1 cellular context compared by ENCODE assay signal in the genomic region with DNA sequence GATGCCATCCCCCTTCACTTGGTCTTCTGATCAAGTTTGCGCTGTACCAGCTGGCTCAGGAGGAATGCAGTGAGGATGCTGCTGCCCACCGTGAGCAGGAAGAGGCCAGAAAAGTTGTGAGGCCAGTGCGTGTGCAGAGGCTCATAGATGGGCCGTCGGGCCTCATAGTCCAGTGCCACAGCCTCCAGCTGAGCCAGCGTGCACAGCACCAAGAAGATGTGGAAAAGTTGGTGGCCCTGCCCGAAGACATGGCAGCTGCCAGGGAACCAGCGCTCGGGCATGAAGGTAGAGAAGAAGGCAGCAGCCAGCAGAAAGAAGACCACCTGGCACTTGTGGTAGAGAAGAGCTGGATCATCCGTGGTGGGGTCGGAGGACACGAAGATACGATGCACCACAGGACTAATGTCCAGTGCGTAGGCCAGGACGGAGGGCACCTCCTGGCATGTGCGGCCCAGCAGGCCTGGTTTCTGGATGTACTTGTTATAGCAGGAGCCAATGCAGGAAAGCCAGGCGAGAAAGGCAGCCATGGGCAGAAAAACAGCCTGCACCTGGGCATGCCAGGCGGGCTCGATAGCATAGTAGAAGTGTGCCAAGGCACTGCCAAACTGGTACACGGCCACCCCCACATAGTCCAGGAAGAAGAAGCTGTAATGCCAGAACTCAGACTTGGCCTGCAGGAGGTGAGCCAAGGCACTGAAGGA.
TF ChIP-seq lines count a peak whose summit lies in the region.

No MANE protein-coding gene starts in this region.

TF ChIP-seq in HepG2, 621 proteins besides CTCF, POLR2A, EP300 and RAD21:
- TF ChIP-seq, protein P1, sequence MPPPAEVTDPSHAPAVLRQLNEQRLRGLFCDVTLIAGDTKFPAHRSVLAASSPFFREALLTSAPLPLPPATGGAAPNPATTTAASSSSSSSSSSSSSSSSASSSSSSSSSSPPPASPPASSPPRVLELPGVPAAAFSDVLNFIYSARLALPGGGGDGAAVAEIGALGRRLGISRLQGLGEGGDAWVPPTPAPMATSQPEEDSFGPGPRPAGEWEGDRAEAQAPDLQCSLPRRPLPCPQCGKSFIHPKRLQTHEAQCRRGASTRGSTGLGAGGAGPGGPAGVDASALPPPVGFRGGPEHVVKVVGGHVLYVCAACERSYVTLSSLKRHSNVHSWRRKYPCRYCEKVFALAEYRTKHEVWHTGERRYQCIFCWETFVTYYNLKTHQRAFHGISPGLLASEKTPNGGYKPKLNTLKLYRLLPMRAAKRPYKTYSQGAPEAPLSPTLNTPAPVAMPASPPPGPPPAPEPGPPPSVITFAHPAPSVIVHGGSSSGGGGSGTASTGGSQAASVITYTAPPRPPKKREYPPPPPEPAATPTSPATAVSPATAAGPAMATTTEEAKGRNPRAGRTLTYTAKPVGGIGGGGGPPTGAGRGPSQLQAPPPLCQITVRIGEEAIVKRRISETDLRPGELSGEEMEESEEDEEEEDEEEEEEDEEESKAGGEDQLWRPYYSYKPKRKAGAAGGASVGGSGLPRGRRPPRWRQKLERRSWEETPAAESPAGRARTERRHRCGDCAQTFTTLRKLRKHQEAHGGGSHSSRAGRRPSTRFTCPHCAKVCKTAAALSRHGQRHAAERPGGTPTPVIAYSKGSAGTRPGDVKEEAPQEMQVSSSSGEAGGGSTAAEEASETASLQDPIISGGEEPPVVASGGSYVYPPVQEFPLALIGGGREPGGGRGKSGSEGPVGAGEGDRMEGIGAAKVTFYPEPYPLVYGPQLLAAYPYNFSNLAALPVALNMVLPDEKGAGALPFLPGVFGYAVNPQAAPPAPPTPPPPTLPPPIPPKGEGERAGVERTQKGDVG (CRISPR knock-in tag; IDR thresholded peaks at IDR 0.05; ENCODE audit: borderline replicate concordance), result no peak
- TF ChIP-seq ZNF225 (CRISPR knock-in tag; IDR thresholded peaks at IDR 0.05) (no peak), ATAD3A (CRISPR knock-in tag; IDR thresholded peaks at IDR 0.05) (no peak), ZNF431 (CRISPR knock-in tag; IDR thresholded peaks at IDR 0.05; ENCODE audit: borderline replicate concordance, low read depth) (no peak), NR2F6 (IDR thresholded peaks at IDR 0.05) (no peak), NR2F6 (CRISPR knock-in tag; IDR thresholded peaks at IDR 0.05) (no peak), ZNF7 (CRISPR knock-in tag; IDR thresholded peaks at IDR 0.05) (no peak), ZSCAN22 (CRISPR knock-in tag; IDR thresholded peaks at IDR 0.05) (no peak), RCOR2 (CRISPR knock-in tag; IDR thresholded peaks at IDR 0.05) (no peak), ZBTB38 (CRISPR knock-in tag; IDR thresholded peaks at IDR 0.05) (peak; percentile 48; the same call in 1 of the 2 replicates), ZNF143 (CRISPR knock-in tag; IDR thresholded peaks at IDR 0.05) (no peak), ZNF737 (CRISPR knock-in tag; IDR thresholded peaks at IDR 0.05; ENCODE audit: borderline replicate concordance) (no peak), ADNP (CRISPR knock-in tag; IDR thresholded peaks at IDR 0.05) (no peak)
- TF ChIP-seq, protein P2, sequence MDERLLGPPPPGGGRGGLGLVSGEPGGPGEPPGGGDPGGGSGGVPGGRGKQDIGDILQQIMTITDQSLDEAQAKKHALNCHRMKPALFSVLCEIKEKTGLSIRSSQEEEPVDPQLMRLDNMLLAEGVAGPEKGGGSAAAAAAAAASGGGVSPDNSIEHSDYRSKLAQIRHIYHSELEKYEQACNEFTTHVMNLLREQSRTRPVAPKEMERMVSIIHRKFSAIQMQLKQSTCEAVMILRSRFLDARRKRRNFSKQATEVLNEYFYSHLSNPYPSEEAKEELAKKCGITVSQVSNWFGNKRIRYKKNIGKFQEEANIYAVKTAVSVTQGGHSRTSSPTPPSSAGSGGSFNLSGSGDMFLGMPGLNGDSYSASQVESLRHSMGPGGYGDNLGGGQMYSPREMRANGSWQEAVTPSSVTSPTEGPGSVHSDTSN (CRISPR knock-in tag; IDR thresholded peaks at IDR 0.05), result no peak
- TF ChIP-seq, protein P3, sequence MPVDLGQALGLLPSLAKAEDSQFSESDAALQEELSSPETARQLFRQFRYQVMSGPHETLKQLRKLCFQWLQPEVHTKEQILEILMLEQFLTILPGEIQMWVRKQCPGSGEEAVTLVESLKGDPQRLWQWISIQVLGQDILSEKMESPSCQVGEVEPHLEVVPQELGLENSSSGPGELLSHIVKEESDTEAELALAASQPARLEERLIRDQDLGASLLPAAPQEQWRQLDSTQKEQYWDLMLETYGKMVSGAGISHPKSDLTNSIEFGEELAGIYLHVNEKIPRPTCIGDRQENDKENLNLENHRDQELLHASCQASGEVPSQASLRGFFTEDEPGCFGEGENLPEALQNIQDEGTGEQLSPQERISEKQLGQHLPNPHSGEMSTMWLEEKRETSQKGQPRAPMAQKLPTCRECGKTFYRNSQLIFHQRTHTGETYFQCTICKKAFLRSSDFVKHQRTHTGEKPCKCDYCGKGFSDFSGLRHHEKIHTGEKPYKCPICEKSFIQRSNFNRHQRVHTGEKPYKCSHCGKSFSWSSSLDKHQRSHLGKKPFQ (CRISPR knock-in tag; IDR thresholded peaks at IDR 0.05; ENCODE audit: insufficient replicate concordance), result no peak
- TF ChIP-seq, protein P4, sequence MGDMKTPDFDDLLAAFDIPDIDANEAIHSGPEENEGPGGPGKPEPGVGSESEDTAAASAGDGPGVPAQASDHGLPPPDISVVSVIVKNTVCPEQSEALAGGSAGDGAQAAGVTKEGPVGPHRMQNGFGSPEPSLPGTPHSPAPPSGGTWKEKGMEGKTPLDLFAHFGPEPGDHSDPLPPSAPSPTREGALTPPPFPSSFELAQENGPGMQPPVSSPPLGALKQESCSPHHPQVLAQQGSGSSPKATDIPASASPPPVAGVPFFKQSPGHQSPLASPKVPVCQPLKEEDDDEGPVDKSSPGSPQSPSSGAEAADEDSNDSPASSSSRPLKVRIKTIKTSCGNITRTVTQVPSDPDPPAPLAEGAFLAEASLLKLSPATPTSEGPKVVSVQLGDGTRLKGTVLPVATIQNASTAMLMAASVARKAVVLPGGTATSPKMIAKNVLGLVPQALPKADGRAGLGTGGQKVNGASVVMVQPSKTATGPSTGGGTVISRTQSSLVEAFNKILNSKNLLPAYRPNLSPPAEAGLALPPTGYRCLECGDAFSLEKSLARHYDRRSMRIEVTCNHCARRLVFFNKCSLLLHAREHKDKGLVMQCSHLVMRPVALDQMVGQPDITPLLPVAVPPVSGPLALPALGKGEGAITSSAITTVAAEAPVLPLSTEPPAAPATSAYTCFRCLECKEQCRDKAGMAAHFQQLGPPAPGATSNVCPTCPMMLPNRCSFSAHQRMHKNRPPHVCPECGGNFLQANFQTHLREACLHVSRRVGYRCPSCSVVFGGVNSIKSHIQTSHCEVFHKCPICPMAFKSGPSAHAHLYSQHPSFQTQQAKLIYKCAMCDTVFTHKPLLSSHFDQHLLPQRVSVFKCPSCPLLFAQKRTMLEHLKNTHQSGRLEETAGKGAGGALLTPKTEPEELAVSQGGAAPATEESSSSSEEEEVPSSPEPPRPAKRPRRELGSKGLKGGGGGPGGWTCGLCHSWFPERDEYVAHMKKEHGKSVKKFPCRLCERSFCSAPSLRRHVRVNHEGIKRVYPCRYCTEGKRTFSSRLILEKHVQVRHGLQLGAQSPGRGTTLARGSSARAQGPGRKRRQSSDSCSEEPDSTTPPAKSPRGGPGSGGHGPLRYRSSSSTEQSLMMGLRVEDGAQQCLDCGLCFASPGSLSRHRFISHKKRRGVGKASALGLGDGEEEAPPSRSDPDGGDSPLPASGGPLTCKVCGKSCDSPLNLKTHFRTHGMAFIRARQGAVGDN (CRISPR knock-in tag; IDR thresholded peaks at IDR 0.05), result peak; percentile 25; the same call in 1 of the 2 replicates
- TF ChIP-seq, protein P5, sequence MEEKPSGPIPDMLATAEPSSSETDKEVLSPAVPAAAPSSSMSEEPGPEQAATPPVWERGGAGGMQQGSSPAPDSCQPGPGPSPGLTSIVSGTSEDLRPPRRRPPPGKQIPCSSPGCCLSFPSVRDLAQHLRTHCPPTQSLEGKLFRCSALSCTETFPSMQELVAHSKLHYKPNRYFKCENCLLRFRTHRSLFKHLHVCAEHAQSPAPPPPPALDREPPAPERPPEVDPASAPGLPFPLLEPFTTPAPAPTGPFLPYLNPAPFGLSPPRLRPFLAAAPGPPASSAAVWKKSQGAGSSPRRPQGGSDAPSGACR (CRISPR knock-in tag; IDR thresholded peaks at IDR 0.05), result no peak
TF ChIP-seq in HepG2: peak in this region for 2.
